8 cellular contexts compared by ENCODE assay signal in the genomic region with DNA sequence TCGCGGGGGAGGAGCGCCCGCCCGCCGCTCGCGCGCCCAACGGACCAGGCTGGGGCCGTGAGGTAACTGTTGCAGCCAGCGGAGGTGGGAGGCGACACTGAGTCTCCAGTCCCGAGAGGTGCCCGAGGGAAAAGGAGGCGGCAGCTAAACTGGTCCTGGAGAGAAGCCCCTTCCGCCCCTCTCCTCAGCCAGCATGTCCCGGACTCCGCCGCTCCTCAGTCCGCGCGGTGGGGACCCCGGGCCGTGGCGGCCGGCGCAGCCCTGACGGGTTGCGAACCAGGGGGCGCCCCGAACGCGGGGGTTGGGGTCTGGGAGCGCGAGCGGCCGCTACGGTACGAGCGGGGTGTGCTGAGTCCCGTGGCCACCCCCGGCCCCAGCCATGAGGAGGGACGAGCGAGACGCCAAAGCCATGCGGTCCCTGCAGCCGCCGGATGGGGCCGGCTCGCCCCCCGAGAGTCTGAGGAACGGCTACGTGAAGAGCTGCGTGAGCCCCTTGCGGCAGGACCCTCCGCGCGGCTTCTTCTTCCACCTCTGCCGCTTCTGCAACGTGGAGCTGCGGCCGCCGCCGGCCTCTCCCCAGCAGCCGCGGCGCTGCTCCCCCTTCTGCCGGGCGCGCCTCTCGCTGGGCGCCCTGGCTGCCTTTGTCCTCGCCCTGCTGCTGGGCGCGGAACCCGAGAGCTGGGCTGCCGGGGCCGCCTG. TPM values are rescaled to one million over a fixed set of nuclear protein-coding genes. Genes with fewer than 3 reads are reported as not detected.
A peak's percentile ranks its signal among the peaks of the same experiment; 100 is the strongest.
DNase-seq lines count a peak whose midpoint lies in the region; ATAC-seq lines count a peak whose summit lies in the region.

A gene (plus strand): TSS at position 108 of the 699 bp plus-strand sequence. CDS start 272 bp downstream, at position 380.

- H3K27ac Mint-ChIP-seq in naive B cell, result peak within 1 kb of the TSS in 4 of 6 donors; percentile 47 to 96 (median 62)
- H3K27ac Mint-ChIP-seq in stimulated activated naive CD8-positive, alpha-beta T cell treated with anti-CD3 and anti-CD28 coated beads, Interleukin-15, Interleukin-2, amounts not matched to agents 100 ng/mL and 50 ng/mL, for 24 hours, result peak within 1 kb of the TSS; percentile 92

- H3K27me3 Mint-ChIP-seq in naive B cell, result peaks cover 0 to 31% (median 19%) of the 10 kb centered on the region in 3 donors
- peaks cover 6% of the 10 kb centered on the region for H3K27me3 Mint-ChIP-seq in stimulated activated naive CD8-positive, alpha-beta T cell treated with anti-CD3 and anti-CD28 coated beads, Interleukin-15, Interleukin-2, amounts not matched to agents 100 ng/mL and 50 ng/mL, for 24 hours

- H3K4me3 Mint-ChIP-seq in naive B cell, result peak within 1 kb of the TSS; percentile 84 to 95 (median 92)
- peak within 1 kb of the TSS; percentile 93 for H3K4me3 Mint-ChIP-seq in stimulated activated naive CD8-positive, alpha-beta T cell treated with anti-CD3 and anti-CD28 coated beads, Interleukin-15, Interleukin-2, amounts not matched to agents 100 ng/mL and 50 ng/mL, for 24 hours

- DNase-seq in COLO668 (lab: John Stamatoyannopoulos, UW; ENCODE audit: unreplicated experiment), result peak; percentile 89
- peak; percentile 78 for DNase-seq in HK-2 (ENCODE audit: unreplicated experiment)
- DNase-seq in OCI-M1 (lab: John Stamatoyannopoulos, UW), result peak; percentile 81
- DNase-seq in activated T-cell treated with anti-CD3 and anti-CD28 coated beads, Interleukin-2, amount 50 U/mL, for 1 hour, result peak; percentile 76
- peak; percentile 17 for DNase-seq in fibroblast of gingiva (ENCODE audit: low read depth)
- DNase-seq in naive B cell, result peak; percentile 55

- H3K36me3 Mint-ChIP-seq in naive B cell, result no peaks in the 10 kb centered on the region
- peaks cover 50% of the 10 kb centered on the region for H3K36me3 Mint-ChIP-seq in stimulated activated naive CD8-positive, alpha-beta T cell treated with anti-CD3 and anti-CD28 coated beads, Interleukin-15, Interleukin-2, amounts not matched to agents 100 ng/mL and 50 ng/mL, for 24 hours (ENCODE audit: low read depth)

- H3K4me1 Mint-ChIP-seq in naive B cell, result peaks cover 9 to 14% (median 12%) of the 10 kb centered on the region in 3 donors
- peaks cover 59% of the 10 kb centered on the region for H3K4me1 Mint-ChIP-seq in stimulated activated naive CD8-positive, alpha-beta T cell treated with anti-CD3 and anti-CD28 coated beads, Interleukin-15, Interleukin-2, amounts not matched to agents 100 ng/mL and 50 ng/mL, for 24 hours (ENCODE audit: low read depth)

- no peaks in the 10 kb centered on the region for H3K9me3 Mint-ChIP-seq in naive B cell
- no peaks in the 10 kb centered on the region for H3K9me3 Mint-ChIP-seq in stimulated activated naive CD8-positive, alpha-beta T cell treated with anti-CD3 and anti-CD28 coated beads, Interleukin-15, Interleukin-2, amounts not matched to agents 100 ng/mL and 50 ng/mL, for 24 hours

- ATAC-seq in GM19452 (IDR thresholded peaks at IDR 0.05; ENCODE audit: unreplicated experiment), result peak; percentile 70
- peak; percentile 70 to 71 for ATAC-seq in naive B cell (ENCODE audit: low read depth in 2 of 2)

RNA-seq across cellular contexts. Expression of the gene that starts here (rescaled TPM):
- 1 to 10 TPM in 5 of 6 donors, under 1 TPM in 1; 0.65 to 5.7 (median 1.6) TPM for polyA plus RNA-seq in naive B cell (ENCODE audit: low read depth in 6 of 6)

Comparison
In these comparisons a context has a peak if more than half of its experiments do, and no peak if none do; other contexts are left out.
1. Peak in every context shown above with its lines: DNase-seq and ATAC-seq.
2. DNase-seq: peak in every context shown above with its lines; median percentile 89 in COLO668; 81 in OCI-M1; 78 in HK-2; 76 in activated T-cell treated with anti-CD3 and anti-CD28 coated beads, Interleukin-2, amount 50 U/mL, for 1 hour; 55 in naive B cell; 17 in fibroblast of gingiva.